In genomic region chr1:243912347-243912746, GRCh38 we compare ENCODE assay signal across 38 cellular contexts.
"Had no signal": no experiment of that assay in that cellular context is flagged by ENCODE, and none has a peak within 500 bp of the region (broad histone marks: within the 10 kb centered on the region; RNA-seq: fewer than 3 reads in every experiment).

No MANE protein-coding gene starts in this region.

- H3K27me3 ChIP-seq: ascending aorta, body of pancreas, brain microvascular endothelial cell had no signal

- H3K9me3 Mint-ChIP-seq: activated naive CD4-positive, alpha-beta T cell treated with anti-CD3 and anti-CD28 coated beads for 36 hours; activated naive CD4-positive, alpha-beta T cell treated with anti-CD3 and anti-CD28 coated beads, Interleukin-2, amount 50 U/mL, for 24 hours; activated naive CD4-positive, alpha-beta T cell treated with anti-CD3 and anti-CD28 coated beads, Interleukin-2, amount 50 U/mL, for 72 hours; activated naive CD8-positive, alpha-beta T cell treated with anti-CD3 and anti-CD28 coated beads for 36 hours; activated T-cell treated with anti-CD3 and anti-CD28 coated beads, Interleukin-2, amount 50 U/mL, for 24 hours; activated T-cell treated with anti-CD3 and anti-CD28 coated beads, Interleukin-2, amount 50 U/mL, for 4 hours; activated T-helper 1 cell treated with anti-CD3 and anti-CD28 coated beads, Interleukin-12 subunit alpha, Interleukin-12 subunit beta, Interleukin-2, Interleukin-4 antibody, amounts not matched to agents 30 ng/mL and 10 ng/mL and 1 ng/mL, durations not matched to agents 14 hours and 24 hours and 36 hours; activated T-helper 17 cell treated with anti-CD3 and anti-CD28 coated beads, Interleukin-2, amount 50 U/mL, for 72 hours; activated T-helper 2 cell treated with anti-CD3 and anti-CD28 coated beads, Interferon-gamma antibody, Interleukin-2, Interleukin-4, amounts not matched to agents 10 μg/mL and 5 μg/mL and 100 μg/mL, durations not matched to agents 14 hours and 24 hours and 36 hours; brain; central memory CD8-positive, alpha-beta T cell had no signal

- H3K27ac Mint-ChIP-seq: activated naive CD4-positive, alpha-beta T cell treated with anti-CD3 and anti-CD28 coated beads for 36 hours; activated naive CD4-positive, alpha-beta T cell treated with anti-CD3 and anti-CD28 coated beads, Interleukin-2, amount 50 U/mL, for 24 hours; activated naive CD8-positive, alpha-beta T cell; activated naive CD8-positive, alpha-beta T cell treated with anti-CD3 and anti-CD28 coated beads for 36 hours; activated naive CD8-positive, alpha-beta T cell treated with anti-CD3 and anti-CD28 coated beads, Interleukin-2, amount 10 ng/mL, durations not matched to agents 7 days and 5 days; activated naive CD8-positive, alpha-beta T cell treated with anti-CD3 and anti-CD28 coated beads, Interleukin-2, amount 50 U/mL, for 24 hours; activated T-cell treated with anti-CD3 and anti-CD28 coated beads, Interleukin-2, amount 50 U/mL, for 24 hours; activated T-cell treated with anti-CD3 and anti-CD28 coated beads, Interleukin-2, amount 50 U/mL, for 72 hours; activated T-helper 1 cell treated with anti-CD3 and anti-CD28 coated beads, Interleukin-12 subunit alpha, Interleukin-12 subunit beta, Interleukin-2, Interleukin-4 antibody, amounts not matched to agents 30 ng/mL and 10 ng/mL and 1 ng/mL, durations not matched to agents 14 hours and 24 hours and 36 hours; activated T-helper 17 cell treated with anti-CD3 and anti-CD28 coated beads, Interleukin-2, amount 50 U/mL, for 72 hours; activated T-helper 2 cell treated with anti-CD3 and anti-CD28 coated beads, Interferon-gamma antibody, Interleukin-2, Interleukin-4, amounts not matched to agents 10 μg/mL and 5 μg/mL and 100 μg/mL, durations not matched to agents 14 hours and 24 hours and 36 hours; brain had no signal

- H3K36me3 ChIP-seq: adrenal gland, ascending aorta, brain microvascular endothelial cell, breast epithelium, cardiac muscle cell had no signal

- H3K9me3 ChIP-seq: adrenal gland, ascending aorta, body of pancreas, breast epithelium had no signal

- H3K4me3 Mint-ChIP-seq: activated naive CD4-positive, alpha-beta T cell treated with anti-CD3 and anti-CD28 coated beads for 36 hours; activated naive CD4-positive, alpha-beta T cell treated with anti-CD3 and anti-CD28 coated beads, Interleukin-2, amount 50 U/mL, for 24 hours; activated naive CD8-positive, alpha-beta T cell; activated naive CD8-positive, alpha-beta T cell treated with anti-CD3 and anti-CD28 coated beads for 36 hours; activated naive CD8-positive, alpha-beta T cell treated with anti-CD3 and anti-CD28 coated beads, Interleukin-2, amount 10 ng/mL, durations not matched to agents 7 days and 5 days; activated naive CD8-positive, alpha-beta T cell treated with anti-CD3 and anti-CD28 coated beads, Interleukin-2, amount 50 U/mL, for 24 hours; activated T-cell treated with anti-CD3 and anti-CD28 coated beads, Interleukin-2, amount 50 U/mL, for 24 hours; activated T-cell treated with anti-CD3 and anti-CD28 coated beads, Interleukin-2, amount 50 U/mL, for 4 hours; activated T-cell treated with anti-CD3 and anti-CD28 coated beads, Interleukin-2, amount 50 U/mL, for 72 hours; activated T-helper 1 cell treated with anti-CD3 and anti-CD28 coated beads, Interleukin-12 subunit alpha, Interleukin-12 subunit beta, Interleukin-2, Interleukin-4 antibody, amounts not matched to agents 30 ng/mL and 10 ng/mL and 1 ng/mL, durations not matched to agents 14 hours and 24 hours and 36 hours; activated T-helper 17 cell treated with anti-CD3 and anti-CD28 coated beads, Interleukin-2, amount 50 U/mL, for 72 hours; brain; central memory CD8-positive, alpha-beta T cell had no signal

- ATAC-seq: activated naive CD4-positive, alpha-beta T cell treated with anti-CD3 and anti-CD28 coated beads, Interleukin-2, amount 50 U/mL, for 72 hours; activated naive CD8-positive, alpha-beta T cell treated with anti-CD3 and anti-CD28 coated beads, Interleukin-2, amount 50 U/mL, for 24 hours; activated T-cell treated with anti-CD3 and anti-CD28 coated beads, Interleukin-2, amount 50 U/mL, for 4 hours; activated T-cell treated with anti-CD3 and anti-CD28 coated beads, Interleukin-2, amount 50 U/mL, for 72 hours; activated T-helper 17 cell treated with anti-CD3 and anti-CD28 coated beads, Interleukin-2, amount 50 U/mL, for 72 hours; body of pancreas had no signal

- H3K4me3 ChIP-seq: adrenal gland, ascending aorta, body of pancreas, breast epithelium, cardiac muscle cell had no signal

- H3K36me3 Mint-ChIP-seq: activated naive CD4-positive, alpha-beta T cell treated with anti-CD3 and anti-CD28 coated beads, Interleukin-2, amount 50 U/mL, for 24 hours; activated naive CD8-positive, alpha-beta T cell; activated naive CD8-positive, alpha-beta T cell treated with anti-CD3 and anti-CD28 coated beads for 36 hours; activated naive CD8-positive, alpha-beta T cell treated with anti-CD3 and anti-CD28 coated beads, Interleukin-2, amount 10 ng/mL, durations not matched to agents 7 days and 5 days; brain had no signal

- FAIRE-seq: astrocyte, bronchial epithelial cell had no signal

- H3K4me1 Mint-ChIP-seq: activated T-helper 17 cell treated with anti-CD3 and anti-CD28 coated beads, Interleukin-2, amount 50 U/mL, for 72 hours had no signal

- DNase-seq: activated effector memory CD4-positive, alpha-beta T cell treated with anti-CD3 and anti-CD28 coated beads, Interleukin-2, amount 50 U/mL, for 16 hours; activated effector memory CD4-positive, alpha-beta T cell treated with Interleukin-2 at 50 U/mL for 16 hours; activated gamma-delta T cell; activated gamma-delta T cell treated with Interleukin-2 at 50 U/mL for 16 hours; activated naive CD4-positive, alpha-beta T cell; activated naive CD4-positive, alpha-beta T cell treated with anti-CD3 and anti-CD28 coated beads for 36 hours; activated naive CD4-positive, alpha-beta T cell treated with anti-CD3 and anti-CD28 coated beads, Interleukin-2, amount 50 U/mL, for 16 hours; activated naive CD8-positive, alpha-beta T cell treated with anti-CD3 and anti-CD28 coated beads for 36 hours; activated naive CD8-positive, alpha-beta T cell treated with anti-CD3 and anti-CD28 coated beads, Interleukin-2, amount 10 ng/mL, durations not matched to agents 7 days and 5 days; activated naive CD8-positive, alpha-beta T cell treated with anti-CD3 and anti-CD28 coated beads, Interleukin-2, amount 50 U/mL, for 24 hours; activated T-cell treated with anti-CD3 and anti-CD28 coated beads, Interleukin-2, amount 50 U/mL, for 1 hour; activated T-cell treated with anti-CD3 and anti-CD28 coated beads, Interleukin-2, amount 50 U/mL, for 24 hours; activated T-cell treated with anti-CD3 and anti-CD28 coated beads, Interleukin-2, amount 50 U/mL, for 4 hours; activated T-cell treated with anti-CD3 and anti-CD28 coated beads, Interleukin-2, amount 50 U/mL, for 48 hours; activated T-cell treated with anti-CD3 and anti-CD28 coated beads, Interleukin-2, amount 50 U/mL, for 72 hours; adrenal gland; amniotic stem cell; amygdala; anterior cingulate cortex; aorta; body of pancreas; brain microvascular endothelial cell; caudate nucleus; central memory CD4-positive, alpha-beta T cell; cerebellar nuclear complex had no signal

- H3K4me1 ChIP-seq: breast epithelium had no signal

- H3K27ac ChIP-seq: adrenal gland, ascending aorta, body of pancreas, brain microvascular endothelial cell, breast epithelium, cardiac muscle cell had no signal
